9 cellular contexts compared by ENCODE assay signal in genomic region chr13:37602743-37603381, GRCh38. TPM values are rescaled to one million over a fixed set of nuclear protein-coding genes. Genes with fewer than 3 reads are reported as not detected.
DNase-seq lines count a peak whose midpoint lies in the region; TF ChIP-seq lines count a peak whose summit lies in the region.
"Had no signal": no experiment of that assay in that cellular context is flagged by ENCODE, and none has a peak within 500 bp of the region (broad histone marks: within the 10 kb centered on the region; RNA-seq: fewer than 3 reads in every experiment).

No MANE protein-coding gene starts in this region.

- H3F3A ChIP-seq in smooth muscle cell (ENCODE audit: low read depth) = no peaks in the 10 kb centered on the region

- no peaks in the 10 kb centered on the region for H3K27me3 ChIP-seq in smooth muscle cell (ENCODE audit: low read depth)
- H3K27me3 ChIP-seq in CD8-positive, alpha-beta memory T cell (ENCODE audit: insufficient read depth, low read length, poor library complexity, severe bottlenecking) = no peaks in the 10 kb centered on the region

- POLR2A ChIA-PET in CD8-positive, alpha-beta memory T cell (lab: Charles Lee) = no interaction called here
- POLR2A ChIA-PET in activated CD4-positive, alpha-beta memory T cell treated with anti-CD3 and anti-CD28 coated beads, Interleukin-2, amount 10 ng/mL, durations not matched to agents 7 days and 5 days (lab: Charles Lee) = no interaction called here

- H2AFZ ChIP-seq in smooth muscle cell (ENCODE audit: low read depth) = peak overlapping the region; percentile 71

- CTCF ChIA-PET in CD8-positive, alpha-beta memory T cell (lab: Charles Lee) = no interaction called here
- CTCF ChIA-PET in activated CD4-positive, alpha-beta memory T cell treated with anti-CD3 and anti-CD28 coated beads, Interleukin-2, amount 10 ng/mL, durations not matched to agents 7 days and 5 days (lab: Charles Lee) = no interaction called here

- no peak overlapping the region for H3K27ac Mint-ChIP-seq in CD8-positive, alpha-beta memory T cell
- no peak overlapping the region for H3K27ac Mint-ChIP-seq in activated CD4-positive, alpha-beta memory T cell treated with anti-CD3 and anti-CD28 coated beads, Interleukin-2, amount 10 ng/mL, durations not matched to agents 7 days and 5 days

- no peak overlapping the region for H3K9ac ChIP-seq in smooth muscle cell (ENCODE audit: low read depth)

- H3K36me3 ChIP-seq in smooth muscle cell (ENCODE audit: low read depth) = no peaks in the 10 kb centered on the region
- H3K36me3 ChIP-seq in CD8-positive, alpha-beta memory T cell (ENCODE audit: insufficient read depth, low read length) = no peaks in the 10 kb centered on the region

- H3K9me3 Mint-ChIP-seq in CD8-positive, alpha-beta memory T cell = peaks cover under 1 to 6% (median 4%) of the 10 kb centered on the region in 5 donors
- H3K9me3 Mint-ChIP-seq in activated CD4-positive, alpha-beta memory T cell treated with anti-CD3 and anti-CD28 coated beads, Interleukin-2, amount 10 ng/mL, durations not matched to agents 7 days and 5 days = peaks cover 6% of the 10 kb centered on the region

- no peaks in the 10 kb centered on the region for H3K27me3 Mint-ChIP-seq in CD8-positive, alpha-beta memory T cell
- no peaks in the 10 kb centered on the region for H3K27me3 Mint-ChIP-seq in activated CD4-positive, alpha-beta memory T cell treated with anti-CD3 and anti-CD28 coated beads, Interleukin-2, amount 10 ng/mL, durations not matched to agents 7 days and 5 days

- no peak overlapping the region for H3K4me2 ChIP-seq in smooth muscle cell

- no peaks in the 10 kb centered on the region for H3K36me3 Mint-ChIP-seq in CD8-positive, alpha-beta memory T cell
- no peaks in the 10 kb centered on the region for H3K36me3 Mint-ChIP-seq in activated CD4-positive, alpha-beta memory T cell treated with anti-CD3 and anti-CD28 coated beads, Interleukin-2, amount 10 ng/mL, durations not matched to agents 7 days and 5 days (ENCODE audit: low read depth)

- no peaks in the 10 kb centered on the region for H4K20me1 ChIP-seq in smooth muscle cell (ENCODE audit: low read depth)

- H3K4me1 Mint-ChIP-seq in CD8-positive, alpha-beta memory T cell = no peaks in the 10 kb centered on the region
- H3K4me1 Mint-ChIP-seq in activated CD4-positive, alpha-beta memory T cell treated with anti-CD3 and anti-CD28 coated beads, Interleukin-2, amount 10 ng/mL, durations not matched to agents 7 days and 5 days = no peaks in the 10 kb centered on the region

- whole genome bisulfite sequencing in smooth muscle cell (ENCODE audit: low lambda C conversion rate) = 83% methylated on average over 5 of the region's 5 CpGs

- no peak overlapping the region for H3K27ac ChIP-seq in smooth muscle cell (ENCODE audit: low read depth)
- no peak overlapping the region for H3K27ac ChIP-seq in CD8-positive, alpha-beta memory T cell (ENCODE audit: low read depth, low read length)

- DNase-seq in NCI-H2107 treated with DMSO at 0.1 percent for 48 hours (lab: John Stamatoyannopoulos, UW; ENCODE audit: unreplicated experiment) = peak; percentile 8
- no peak for DNase-seq in NCI-H2107 (lab: John Stamatoyannopoulos, UW)
- peak; percentile 45 for DNase-seq in OCI-M1 (lab: John Stamatoyannopoulos, UW)
- DNase-seq in fibroblast of mammary gland (ENCODE audit: low read depth) = peak; percentile 60
- DNase-seq in smooth muscle cell (lab: John Stamatoyannopoulos, UW; ENCODE audit: unreplicated experiment) = no peak
- DNase-seq in iPS-NIHi11 (ENCODE audit: low spot score) = no peak
- DNase-seq in CD8-positive, alpha-beta memory T cell = no peak
- DNase-seq in activated CD4-positive, alpha-beta memory T cell treated with anti-CD3 and anti-CD28 coated beads, Interleukin-2, amount 10 ng/mL, durations not matched to agents 7 days and 5 days = no peak
- DNase-seq: C1 segment of cervical spinal cord had no signal

- no peaks in the 10 kb centered on the region for H3K9me3 ChIP-seq in smooth muscle cell (replicated peaks; ENCODE audit: low read depth)
- no peaks in the 10 kb centered on the region for H3K9me3 ChIP-seq in CD8-positive, alpha-beta memory T cell (ENCODE audit: low read length)

- no peak overlapping the region for H3K4me3 Mint-ChIP-seq in CD8-positive, alpha-beta memory T cell
- no peak overlapping the region for H3K4me3 Mint-ChIP-seq in activated CD4-positive, alpha-beta memory T cell treated with anti-CD3 and anti-CD28 coated beads, Interleukin-2, amount 10 ng/mL, durations not matched to agents 7 days and 5 days

- TF ChIP-seq CTCF in fibroblast of mammary gland (conservative IDR thresholded peaks at IDR 0.05; ENCODE audit: control insufficient read depth, insufficient read depth, low read depth, low read length) (peak; percentile 61), smooth muscle cell (IDR thresholded peaks at IDR 0.05; ENCODE audit: borderline replicate concordance, insufficient read depth, poor library complexity, severe bottlenecking) (peak; percentile 71)

- H3K79me2 ChIP-seq in smooth muscle cell (ENCODE audit: low read depth) = no peaks in the 10 kb centered on the region

- no peak overlapping the region for H3K4me3 ChIP-seq in fibroblast of mammary gland (ENCODE audit: control insufficient read depth, low read depth, low read length)
- no peak overlapping the region for H3K4me3 ChIP-seq in smooth muscle cell
- H3K4me3 ChIP-seq in CD8-positive, alpha-beta memory T cell (ENCODE audit: low read length) = no peak overlapping the region

- H3K4me1 ChIP-seq in smooth muscle cell (ENCODE audit: low read depth) = peaks cover 7% of the 10 kb centered on the region
- H3K4me1 ChIP-seq in CD8-positive, alpha-beta memory T cell (ENCODE audit: insufficient read depth, low read length) = no peaks in the 10 kb centered on the region

RNA-seq across cellular contexts. Expression of gene POSTN, which starts 4.3 kb away (rescaled TPM):
- 50.5 and 54.9 TPM in 2 replicates for total RNA-seq in smooth muscle cell
- 38.6 and 39.8 TPM in 2 replicates for polyA plus RNA-seq in smooth muscle cell
- total RNA-seq in CD8-positive, alpha-beta memory T cell = not detected
- not detected for polyA plus RNA-seq in CD8-positive, alpha-beta memory T cell
- total RNA-seq in activated CD4-positive, alpha-beta memory T cell treated with anti-CD3 and anti-CD28 coated beads, Interleukin-2, amount 10 ng/mL, durations not matched to agents 7 days and 5 days = not detected

Comparison
In these comparisons a context has a peak if more than half of its experiments do, and no peak if none do; other contexts are left out.
1. DNase-seq: peak in NCI-H2107 treated with DMSO at 0.1 percent for 48 hours (single experiment), OCI-M1 (single experiment) and fibroblast of mammary gland (single experiment); none in NCI-H2107 (single experiment), smooth muscle cell (single experiment), iPS-NIHi11 (single experiment), CD8-positive, alpha-beta memory T cell (0 of 5) and activated CD4-positive, alpha-beta memory T cell treated with anti-CD3 and anti-CD28 coated beads, Interleukin-2, amount 10 ng/mL, durations not matched to agents 7 days and 5 days (single experiment).
2. RNA of gene POSTN, which starts 4.3 kb away (total RNA-seq): 50.5 to 54.9 TPM in smooth muscle cell; not detected in CD8-positive, alpha-beta memory T cell and not detected in activated CD4-positive, alpha-beta memory T cell treated with anti-CD3 and anti-CD28 coated beads, Interleukin-2, amount 10 ng/mL, durations not matched to agents 7 days and 5 days; every median in the first group is over 10 times any median in the second.